28 cellular contexts compared by ENCODE assay signal in the genomic region with DNA sequence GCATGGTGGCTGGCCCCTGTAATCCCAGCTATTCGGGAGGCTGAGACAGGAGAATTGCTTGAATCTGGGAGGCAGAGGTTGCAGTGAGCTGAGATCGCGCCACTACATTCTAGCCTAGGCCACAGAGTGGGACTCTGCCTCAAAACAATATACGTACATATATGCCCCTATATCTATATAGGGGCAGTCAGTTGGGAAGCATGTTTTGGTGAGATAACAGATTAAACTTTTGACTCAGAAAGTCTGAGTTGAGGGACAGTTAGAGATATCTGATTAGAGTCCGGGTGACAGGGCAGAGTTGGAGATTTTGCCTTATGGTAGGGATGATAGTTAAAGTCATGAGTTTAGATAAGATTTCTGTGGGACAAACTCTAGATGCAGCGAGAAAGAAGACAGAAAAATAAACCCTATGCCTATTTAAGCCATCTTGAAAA.
"Had no signal": no experiment of that assay in that cellular context is flagged by ENCODE, and none has a peak within 500 bp of the region (broad histone marks: within the 10 kb centered on the region; RNA-seq: fewer than 3 reads in every experiment).

No MANE protein-coding gene starts in this region.

- H3K27ac ChIP-seq: adrenal gland, body of pancreas, breast epithelium, VCaP had no signal

- H3K9me3 ChIP-seq: adrenal gland, body of pancreas, breast epithelium, MG63 had no signal

- H3K4me1 ChIP-seq: breast epithelium had no signal

- H3K36me3 ChIP-seq: adrenal gland, breast epithelium, MG63 had no signal

- H3K27ac Mint-ChIP-seq: activated B cell treated with CpG ODN at 0.5 μM for 24 hours; activated CD8-positive, alpha-beta T cell treated with anti-CD3 and anti-CD28 coated beads for 36 hours; activated naive CD4-positive, alpha-beta T cell treated with anti-CD3 and anti-CD28 coated beads, Interleukin-2, amount 50 U/mL, for 24 hours; activated T-helper 2 cell treated with anti-CD3 and anti-CD28 coated beads, Interferon-gamma antibody, Interleukin-2, Interleukin-4, amounts not matched to agents 10 μg/mL and 5 μg/mL and 100 μg/mL, durations not matched to agents 14 hours and 24 hours and 36 hours had no signal

- H3K4me3 ChIP-seq: adrenal gland, body of pancreas, breast epithelium, MG63 had no signal

- H3K9me3 Mint-ChIP-seq: activated B cell treated with CpG ODN at 0.5 μM for 24 hours; activated CD8-positive, alpha-beta T cell treated with anti-CD3 and anti-CD28 coated beads for 36 hours; activated naive CD4-positive, alpha-beta T cell treated with anti-CD3 and anti-CD28 coated beads, Interleukin-2, amount 50 U/mL, for 24 hours; activated T-helper 2 cell treated with anti-CD3 and anti-CD28 coated beads, Interferon-gamma antibody, Interleukin-2, Interleukin-4, amounts not matched to agents 10 μg/mL and 5 μg/mL and 100 μg/mL, durations not matched to agents 14 hours and 24 hours and 36 hours had no signal

- DNase-seq: activated B cell treated with CpG ODN at 0.5 μM for 24 hours; activated CD4-positive, alpha-beta T cell treated with anti-CD3 and anti-CD28 coated beads for 1 hour; activated CD4-positive, alpha-beta T cell treated with anti-CD3 and anti-CD28 coated beads for 48 hours; activated CD8-positive, alpha-beta T cell treated with anti-CD3 and anti-CD28 coated beads for 36 hours; activated gamma-delta T cell; activated naive CD4-positive, alpha-beta T cell treated with Interleukin-2 at 50 U/mL for 16 hours; activated T-cell treated with anti-CD3 and anti-CD28 coated beads, Interleukin-2, amount 50 U/mL, for 1 hour; adrenal gland; body of pancreas; Kasumi-1; KG1; MG63; NCI-H1092 treated with DMSO at 0.1 percent for 48 hours; NCI-H1417 treated with DMSO at 0.1 percent for 48 hours; NCI-H187 treated with DMSO at 0.1 percent for 48 hours; NCI-H2081; NCI-H345; NCI-H524 treated with DMSO at 0.1 percent for 48 hours; NK-92 treated with Interleukin-12 subunit alpha and Interleukin-12 subunit beta, amount 100 ng/mL, for 24 hours; Right ventricle myocardium superior; SW 1271; T-helper 1 cell; T-helper 2 cell; T-helper 9 cell had no signal

- H3K36me3 Mint-ChIP-seq: activated naive CD4-positive, alpha-beta T cell treated with anti-CD3 and anti-CD28 coated beads, Interleukin-2, amount 50 U/mL, for 24 hours had no signal

- ATAC-seq: activated CD8-positive, alpha-beta T cell treated with anti-CD3 and anti-CD28 coated beads for 36 hours; body of pancreas had no signal

- H3K27me3 ChIP-seq: adrenal gland, body of pancreas, breast epithelium, MG63 had no signal
